In genomic region chr2:33275689-33276444, GRCh38 we compare ENCODE assay signal across 7 cellular contexts.
DNase-seq lines count a peak whose midpoint lies in the region; ATAC-seq and TF ChIP-seq lines count a peak whose summit lies in the region.

No MANE protein-coding gene starts in this region.

- H3K27ac ChIP-seq in gastroesophageal sphincter = peak overlapping the region; percentile 87 to 96 (median 90)
- H3K27ac ChIP-seq in tibial nerve = peak overlapping the region in 2 of 4 donors; percentile 18 to 79

- no peaks in the 10 kb centered on the region for H3K27me3 ChIP-seq in gastroesophageal sphincter
- H3K27me3 ChIP-seq in tibial nerve = no peaks in the 10 kb centered on the region

- ATAC-seq in gastroesophageal sphincter (peak; percentile 64), GM19397 (IDR thresholded peaks at IDR 0.05; ENCODE audit: unreplicated experiment) (no peak), GM21825 (IDR thresholded peaks at IDR 0.05; ENCODE audit: unreplicated experiment) (no peak)

- peaks cover 0 to 18% of the 10 kb centered on the region in 2 donors for H3K36me3 ChIP-seq in gastroesophageal sphincter
- no peaks in the 10 kb centered on the region for H3K36me3 ChIP-seq in tibial nerve

- TF ChIP-seq POLR2A in gastroesophageal sphincter (IDR thresholded peaks at IDR 0.05) (no peak), tibial nerve (IDR thresholded peaks at IDR 0.05) (no peak)

- peak; percentile 73 for DNase-seq in HS-5 (ENCODE audit: low read depth)
- DNase-seq in activated CD4-positive, alpha-beta T cell treated with anti-CD3 and anti-CD28 coated beads, Interleukin-2, amount 50 U/mL, for 4 hours = peak; percentile 12 to 29
- DNase-seq in stimulated activated CD8-positive, alpha-beta memory T cell treated with anti-CD3 and anti-CD28 coated beads, Interleukin-15, amount 100 ng/mL, for 4 hours (ENCODE audit: low read depth in 2 of 2) = peak; percentile 3
- no peak for DNase-seq in tibial nerve (ENCODE audit: low spot score in 2 of 2)

- H3K9me3 ChIP-seq in gastroesophageal sphincter = no peaks in the 10 kb centered on the region
- no peaks in the 10 kb centered on the region for H3K9me3 ChIP-seq in tibial nerve

- no peak overlapping the region for H3K4me3 ChIP-seq in gastroesophageal sphincter
- no peak overlapping the region for H3K4me3 ChIP-seq in tibial nerve

- WGBS in gastroesophageal sphincter (ENCODE audit: low coverage in 1 of 2), 2 donors = 42 to 68% methylated on average over 6 of the region's 12 CpGs
- 73 to 76% methylated on average over 12 of the region's 12 CpGs for WGBS in tibial nerve, 2 donors

- TF ChIP-seq EP300 in gastroesophageal sphincter (IDR thresholded peaks at IDR 0.05) = no peak
- peak in 1 of 2 donors; percentile 44 for TF ChIP-seq EP300 in tibial nerve (IDR thresholded peaks at IDR 0.05)

- TF ChIP-seq CTCF in gastroesophageal sphincter (IDR thresholded peaks at IDR 0.05) (no peak), tibial nerve (IDR thresholded peaks at IDR 0.05) (no peak)

- H3K4me1 ChIP-seq in gastroesophageal sphincter (peaks cover 22 to 59% (median 23%) of the 10 kb centered on the region in 3 donors), tibial nerve (peaks cover 0 to 20% (median 0%) of the 10 kb centered on the region in 4 donors)

Comparison
In these comparisons a context has a peak if more than half of its experiments do, and no peak if none do; other contexts are left out.
1. DNase-seq: peak in HS-5 (single experiment), activated CD4-positive, alpha-beta T cell treated with anti-CD3 and anti-CD28 coated beads, Interleukin-2, amount 50 U/mL, for 4 hours (2 of 2) and stimulated activated CD8-positive, alpha-beta memory T cell treated with anti-CD3 and anti-CD28 coated beads, Interleukin-15, amount 100 ng/mL, for 4 hours (2 of 2); none in tibial nerve (0 of 2).